ENCODE assay signal across 7 cellular contexts in genomic region chr12:89706551-89707348, GRCh38.
DNase-seq lines count a peak whose midpoint lies in the region; ATAC-seq and TF ChIP-seq lines count a peak whose summit lies in the region.

No MANE protein-coding gene starts in this region.

- peaks cover 64% of the 10 kb centered on the region for H3K79me2 ChIP-seq in Loucy (ENCODE audit: insufficient read depth, low read length)

- H3K27ac Mint-ChIP-seq in activated naive CD8-positive, alpha-beta T cell treated with anti-CD3 and anti-CD28 coated beads, Interleukin-2, amount 50 U/mL, for 24 hours, result peak overlapping the region; percentile 86
- H3K27ac Mint-ChIP-seq in stimulated activated naive CD8-positive, alpha-beta T cell treated with anti-CD3 and anti-CD28 coated beads, Interleukin-15, Interleukin-2, amounts not matched to agents 100 ng/mL and 50 ng/mL, for 24 hours, result peak overlapping the region; percentile 90

- peak; percentile 29 for DNase-seq in GM03348 (ENCODE audit: low spot score)
- no peak for DNase-seq in activated naive CD8-positive, alpha-beta T cell treated with anti-CD3 and anti-CD28 coated beads, Interleukin-2, amount 50 U/mL, for 24 hours
- DNase-seq in iPS-NIHi11 (ENCODE audit: low spot score), result peak; percentile 11
- DNase-seq in activated CD4-positive, CD25-positive, alpha-beta regulatory T cell treated with anti-CD3 and anti-CD28 coated beads, Interleukin-2, amount 50 U/mL, for 72 hours, result no peak
- no peak for DNase-seq in stimulated activated CD4-positive, alpha-beta T cell treated with anti-CD3 and anti-CD28 coated beads, Interleukin-2, amount 100 ng/mL, for 48 hours

- peak overlapping the region; percentile 86 for H3K4me3 ChIP-seq in Loucy (ENCODE audit: low read length, poor library complexity, severe bottlenecking)

- peaks cover 38% of the 10 kb centered on the region for H4K20me1 ChIP-seq in Loucy (ENCODE audit: insufficient read depth, low read length, poor library complexity, severe bottlenecking)

- ATAC-seq in activated naive CD8-positive, alpha-beta T cell treated with anti-CD3 and anti-CD28 coated beads, Interleukin-2, amount 50 U/mL, for 24 hours, result no peak

- no peaks in the 10 kb centered on the region for H3F3A ChIP-seq in Loucy (ENCODE audit: low read depth)

- H3K9me3 ChIP-seq in Loucy (ENCODE audit: insufficient read depth, low read depth, low read length), result no peaks in the 10 kb centered on the region

- no peaks in the 10 kb centered on the region for H3K36me3 ChIP-seq in Loucy (ENCODE audit: insufficient read depth, low read length)

- peak overlapping the region; percentile 89 for H3K4me2 ChIP-seq in Loucy (ENCODE audit: low read depth, low read length, poor library complexity, severe bottlenecking)

- no peaks in the 10 kb centered on the region for H3K36me3 Mint-ChIP-seq in activated naive CD8-positive, alpha-beta T cell treated with anti-CD3 and anti-CD28 coated beads, Interleukin-2, amount 50 U/mL, for 24 hours (ENCODE audit: low read depth)
- H3K36me3 Mint-ChIP-seq in stimulated activated naive CD8-positive, alpha-beta T cell treated with anti-CD3 and anti-CD28 coated beads, Interleukin-15, Interleukin-2, amounts not matched to agents 100 ng/mL and 50 ng/mL, for 24 hours (ENCODE audit: low read depth), result peaks cover 6% of the 10 kb centered on the region

- no peaks in the 10 kb centered on the region for H3K27me3 ChIP-seq in Loucy (ENCODE audit: insufficient read depth, low read length, poor library complexity, severe bottlenecking)

- peaks cover 54% of the 10 kb centered on the region for H3K4me1 ChIP-seq in Loucy (ENCODE audit: insufficient read depth, low read length, poor library complexity, severe bottlenecking)

- peaks cover 63% of the 10 kb centered on the region for H3K4me1 Mint-ChIP-seq in activated naive CD8-positive, alpha-beta T cell treated with anti-CD3 and anti-CD28 coated beads, Interleukin-2, amount 50 U/mL, for 24 hours
- H3K4me1 Mint-ChIP-seq in stimulated activated naive CD8-positive, alpha-beta T cell treated with anti-CD3 and anti-CD28 coated beads, Interleukin-15, Interleukin-2, amounts not matched to agents 100 ng/mL and 50 ng/mL, for 24 hours (ENCODE audit: low read depth), result peaks cover 56% of the 10 kb centered on the region

- H3K9me2 ChIP-seq in Loucy (replicated peaks; ENCODE audit: low read depth, low read length), result no peaks in the 10 kb centered on the region

- H2AFZ ChIP-seq in Loucy (ENCODE audit: low read length), result no peak overlapping the region

- peak overlapping the region; percentile 93 for H3K4me3 Mint-ChIP-seq in activated naive CD8-positive, alpha-beta T cell treated with anti-CD3 and anti-CD28 coated beads, Interleukin-2, amount 50 U/mL, for 24 hours
- peak overlapping the region; percentile 94 for H3K4me3 Mint-ChIP-seq in stimulated activated naive CD8-positive, alpha-beta T cell treated with anti-CD3 and anti-CD28 coated beads, Interleukin-15, Interleukin-2, amounts not matched to agents 100 ng/mL and 50 ng/mL, for 24 hours

- TF ChIP-seq CTCF in Loucy (conservative IDR thresholded peaks at IDR 0.05; ENCODE audit: low read length), result no peak

- H3K27me3 Mint-ChIP-seq in activated naive CD8-positive, alpha-beta T cell treated with anti-CD3 and anti-CD28 coated beads, Interleukin-2, amount 50 U/mL, for 24 hours, result peaks cover 2% of the 10 kb centered on the region
- no peaks in the 10 kb centered on the region for H3K27me3 Mint-ChIP-seq in stimulated activated naive CD8-positive, alpha-beta T cell treated with anti-CD3 and anti-CD28 coated beads, Interleukin-15, Interleukin-2, amounts not matched to agents 100 ng/mL and 50 ng/mL, for 24 hours

- no peaks in the 10 kb centered on the region for H3K9me3 Mint-ChIP-seq in activated naive CD8-positive, alpha-beta T cell treated with anti-CD3 and anti-CD28 coated beads, Interleukin-2, amount 50 U/mL, for 24 hours
- no peaks in the 10 kb centered on the region for H3K9me3 Mint-ChIP-seq in stimulated activated naive CD8-positive, alpha-beta T cell treated with anti-CD3 and anti-CD28 coated beads, Interleukin-15, Interleukin-2, amounts not matched to agents 100 ng/mL and 50 ng/mL, for 24 hours

- peak overlapping the region; percentile 76 for H3K9ac ChIP-seq in Loucy (ENCODE audit: low read depth, low read length, poor library complexity, severe bottlenecking)

Comparison
In these comparisons a context has a peak if more than half of its experiments do, and no peak if none do; other contexts are left out.
1. DNase-seq: peak in GM03348 (single experiment) and iPS-NIHi11 (single experiment); none in activated naive CD8-positive, alpha-beta T cell treated with anti-CD3 and anti-CD28 coated beads, Interleukin-2, amount 50 U/mL, for 24 hours (single experiment), activated CD4-positive, CD25-positive, alpha-beta regulatory T cell treated with anti-CD3 and anti-CD28 coated beads, Interleukin-2, amount 50 U/mL, for 72 hours (single experiment) and stimulated activated CD4-positive, alpha-beta T cell treated with anti-CD3 and anti-CD28 coated beads, Interleukin-2, amount 100 ng/mL, for 48 hours (0 of 2).